ENCODE assay signal across 1 cellular context in genomic region chr11:78574386-78575381, GRCh38.
TF ChIP-seq lines count a peak whose summit lies in the region.

Gene NARS2, minus strand, starts transcription at chr11:78574864. Its CDS starts 376 bp downstream, at chr11:78574488.

TF ChIP-seq in K562, 482 proteins besides CTCF, POLR2A, EP300 and RAD21 (continued from another document and continues in another):
- TF ChIP-seq ZBTB5 (IDR thresholded peaks at IDR 0.05) (no peak), ZBTB34 (CRISPR knock-in tag; IDR thresholded peaks at IDR 0.05) (no peak), CREB1 (IDR thresholded peaks at IDR 0.05) (peak; percentile 87), CREB1 (CRISPR knock-in tag; IDR thresholded peaks at IDR 0.05) (peak; percentile 92), HMGXB4 (CRISPR knock-in tag; IDR thresholded peaks at IDR 0.05) (no peak), SLC30A9 (CRISPR knock-in tag; IDR thresholded peaks at IDR 0.05) (no peak), JUN (IDR thresholded peaks at IDR 0.05; ENCODE audit: borderline replicate concordance, low read depth, low read length) (peak; percentile 68; the same call in 1 of the 2 replicates), JUN (CRISPR knock-in tag; IDR thresholded peaks at IDR 0.05; ENCODE audit: borderline replicate concordance) (no peak), HDAC6 (IDR thresholded peaks at IDR 0.05; ENCODE audit: low read depth, low read length) (no peak), ZNF23 (CRISPR knock-in tag; IDR thresholded peaks at IDR 0.05) (no peak), ZNF316 (IDR thresholded peaks at IDR 0.05) (peak; percentile 59), FOXP4 (CRISPR knock-in tag; IDR thresholded peaks at IDR 0.05; ENCODE audit: borderline replicate concordance) (0 out of 2 replicates have a peak, but pooled peaks have one; percentile 39), POLR2H (tag; IDR thresholded peaks at IDR 0.05; ENCODE audit: low read depth) (no peak), ZNF408 (CRISPR knock-in tag; IDR thresholded peaks at IDR 0.05; ENCODE audit: low read depth) (no peak), ZC3H8 (IDR thresholded peaks at IDR 0.05) (no peak), HOMEZ (CRISPR knock-in tag; IDR thresholded peaks at IDR 0.05) (no peak), TRIM28 (IDR thresholded peaks at IDR 0.05) (no peak), TRIM24 (IDR thresholded peaks at IDR 0.05) (0 out of 4 replicates have a peak, but pooled peaks of 1 of the 2 experiments have one; percentile 1), CSDE1 (IDR thresholded peaks at IDR 0.05) (no peak), MBD2 (IDR thresholded peaks at IDR 0.05; ENCODE audit: borderline replicate concordance, low read depth) (peak; percentile 25; the same call in 1 of the 2 replicates), DDX20 (tag; IDR thresholded peaks at IDR 0.05; ENCODE audit: low read depth) (no peak), GATAD2A (IDR thresholded peaks at IDR 0.05) (no peak), SRSF1 (IDR thresholded peaks at IDR 0.05; ENCODE audit: low read depth, low read length) (no peak), ZSCAN29 (IDR thresholded peaks at IDR 0.05) (no peak), CBX2 (IDR thresholded peaks at IDR 0.05; ENCODE audit: insufficient read depth, low read length, poor library complexity, severe bottlenecking) (no peak), GABPB1 (CRISPR knock-in tag; IDR thresholded peaks at IDR 0.05) (peak; percentile 69), MCM5 (IDR thresholded peaks at IDR 0.05; ENCODE audit: low read depth) (no peak), HNRNPUL1 (IDR thresholded peaks at IDR 0.05; ENCODE audit: low read length) (no peak), CREB5 (CRISPR knock-in tag; IDR thresholded peaks at IDR 0.05) (no peak), E2F6 (IDR thresholded peaks at IDR 0.05; ENCODE audit: borderline replicate concordance in 1 of 2, extremely low read depth in 1 of 2, insufficient read depth in 1 of 2, insufficient read length in 1 of 2, low read depth in 1 of 2, low read length in 1 of 2, poor library complexity in 1 of 2, severe bottlenecking in 1 of 2) (peak in 1 of 2 experiments; percentile 22), NFXL1 (CRISPR knock-in tag; IDR thresholded peaks at IDR 0.05) (no peak), ZFX (CRISPR knock-in tag; IDR thresholded peaks at IDR 0.05) (peak; percentile 87), HDAC1 (IDR thresholded peaks at IDR 0.05) (peak in 1 of 2 experiments; percentile 94; a peak in 2 of 4 replicates), KHSRP (IDR thresholded peaks at IDR 0.05) (no peak), THRA (IDR thresholded peaks at IDR 0.05) (no peak), ETS1 (conservative IDR thresholded peaks at IDR 0.05; ENCODE audit: control insufficient read depth, low read depth, low read length) (peak; percentile 27; the same call in 1 of the 2 replicates), MTF1 (CRISPR knock-in tag; IDR thresholded peaks at IDR 0.05; ENCODE audit: borderline replicate concordance) (no peak), HMBOX1 (IDR thresholded peaks at IDR 0.05) (no peak), CEBPG (CRISPR knock-in tag; IDR thresholded peaks at IDR 0.05) (peak; percentile 79), CEBPG (tag; conservative IDR thresholded peaks at IDR 0.05 in 1 of 2, IDR thresholded peaks at IDR 0.05 in 1 of 2) (peak; percentile 7 to 79; a peak in 2 of 4 replicates), TOE1 (IDR thresholded peaks at IDR 0.05; ENCODE audit: borderline replicate concordance) (no peak), TOE1 (CRISPR knock-in tag; IDR thresholded peaks at IDR 0.05; ENCODE audit: borderline replicate concordance, low read depth) (no peak), KLF10 (CRISPR knock-in tag; IDR thresholded peaks at IDR 0.05) (no peak), CHCHD3 (CRISPR knock-in tag; IDR thresholded peaks at IDR 0.05) (no peak), MNT (conservative IDR thresholded peaks at IDR 0.05) (peak; percentile 96 to 98), NR3C1 (CRISPR knock-in tag; IDR thresholded peaks at IDR 0.05) (no peak), BRF2 (IDR thresholded peaks at IDR 0.05; ENCODE audit: borderline replicate concordance, insufficient read depth, insufficient read length) (no peak)
